ENCODE assay signal across 8 cellular contexts in the genomic region with DNA sequence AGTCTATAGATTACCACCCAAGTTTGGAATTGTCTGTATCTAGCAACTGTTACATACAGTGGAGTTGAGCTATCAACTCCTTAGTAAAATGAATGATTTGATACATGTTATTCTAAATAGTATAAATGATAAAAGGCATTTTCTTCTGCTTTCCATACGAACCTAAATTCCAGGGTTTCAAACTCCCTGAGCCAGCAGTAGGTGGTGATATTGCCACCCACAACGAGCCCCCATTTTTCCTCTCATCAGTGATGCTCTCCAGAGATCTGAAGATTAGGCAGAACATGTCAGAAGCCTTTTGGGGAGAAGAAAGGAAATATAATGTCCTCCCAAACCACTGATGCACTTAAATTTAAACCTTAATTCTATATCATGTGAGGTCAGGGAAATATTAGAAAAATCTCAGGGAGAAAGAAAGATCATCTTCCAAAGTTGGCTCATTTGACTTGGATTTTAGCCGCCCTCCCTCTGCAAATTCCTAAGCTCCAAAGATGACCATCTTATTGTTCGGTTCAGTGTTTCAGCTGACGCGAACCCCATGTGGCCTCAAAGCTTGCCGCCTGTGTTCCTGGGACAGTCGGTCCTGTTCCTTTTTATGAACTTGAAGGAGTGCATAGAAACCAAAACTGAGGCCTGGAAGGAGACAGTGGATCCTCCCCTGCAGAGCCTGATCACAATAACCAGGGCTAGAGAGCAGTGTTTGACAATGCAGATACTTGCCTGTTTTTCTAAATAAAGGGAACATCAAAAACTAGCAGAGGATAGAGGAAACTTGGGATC. TPM values are rescaled to one million over a fixed set of nuclear protein-coding genes. Genes with fewer than 3 reads are reported as not detected.
A peak's percentile ranks its signal among the peaks of the same experiment; 100 is the strongest.
DNase-seq lines count a peak whose midpoint lies in the region; ATAC-seq and TF ChIP-seq lines count a peak whose summit lies in the region.

No MANE protein-coding gene starts in this region.

- no peak for ATAC-seq in GM18505 (IDR thresholded peaks at IDR 0.05; ENCODE audit: unreplicated experiment)
- ATAC-seq in stimulated activated naive CD8-positive, alpha-beta T cell treated with anti-CD3 and anti-CD28 coated beads, Interleukin-15, amount 100 ng/mL, for 72 hours, result no peak

- H3K27ac ChIP-seq in dorsolateral prefrontal cortex, result peak overlapping the region in 57 of 59 donors; percentile 37 to 100 (median 99)
- H3K27ac ChIP-seq in osteoblast (ENCODE audit: low read depth, low read length), result peak overlapping the region; percentile 93

- no peak overlapping the region for H3K4me3 Mint-ChIP-seq in stimulated activated naive CD8-positive, alpha-beta T cell treated with anti-CD3 and anti-CD28 coated beads, Interleukin-15, amount 100 ng/mL, for 72 hours

- no peaks in the 10 kb centered on the region for H4K20me1 ChIP-seq in osteoblast (ENCODE audit: insufficient read depth, low read length)

- no peaks in the 10 kb centered on the region for H3K27me3 Mint-ChIP-seq in stimulated activated naive CD8-positive, alpha-beta T cell treated with anti-CD3 and anti-CD28 coated beads, Interleukin-15, amount 100 ng/mL, for 72 hours

- H3K9me3 Mint-ChIP-seq in stimulated activated naive CD8-positive, alpha-beta T cell treated with anti-CD3 and anti-CD28 coated beads, Interleukin-15, amount 100 ng/mL, for 72 hours, result no peaks in the 10 kb centered on the region

- CTCF ChIA-PET in BJ (lab: Yijun Ruan, JAX), result interaction anchor here (0.6 to 3.8 kb wide), 13 partner anchors 9 to 187 kb away, joined by 3 to 28 read pairs (median 4); no protein-coding TSS in a partner anchor

- H3K27me3 ChIP-seq in BJ (ENCODE audit: control insufficient read depth, insufficient read depth, low read length) (no peaks in the 10 kb centered on the region), dorsolateral prefrontal cortex (no peaks in the 10 kb centered on the region), osteoblast (ENCODE audit: insufficient read depth, low read length) (no peaks in the 10 kb centered on the region), HAP-1 (ENCODE audit: low read depth) (no peaks in the 10 kb centered on the region)

- DNase-seq in BJ (ENCODE audit: low read depth) (no peak), NCI-H1694 treated with DMSO at 0.1 percent for 48 hours (lab: John Stamatoyannopoulos, UW) (peak; percentile 48), dorsolateral prefrontal cortex (peak in 5 of 10 donors; percentile 20 to 56 (median 50)), osteoblast (ENCODE audit: insufficient read length, low spot score, missing footprints) (peak; percentile 81), SW 1271 (lab: John Stamatoyannopoulos, UW) (no peak), HAP-1 (ENCODE audit: low spot score in 2 of 2) (no peak)
- no peak for DNase-seq in stimulated activated naive CD8-positive, alpha-beta T cell treated with anti-CD3 and anti-CD28 coated beads, Interleukin-15, amount 100 ng/mL, for 72 hours

- H3K4me1 ChIP-seq in osteoblast (ENCODE audit: insufficient read depth, low read length) (peaks cover 36% of the 10 kb centered on the region), HAP-1 (peaks cover 9% of the 10 kb centered on the region)

- H3K4me1 Mint-ChIP-seq in stimulated activated naive CD8-positive, alpha-beta T cell treated with anti-CD3 and anti-CD28 coated beads, Interleukin-15, amount 100 ng/mL, for 72 hours, result peaks cover 59% of the 10 kb centered on the region

- H3K36me3 ChIP-seq in BJ (ENCODE audit: control insufficient read depth, insufficient read depth, low read length), result no peaks in the 10 kb centered on the region
- H3K36me3 ChIP-seq in osteoblast (ENCODE audit: insufficient read depth, low read length), result no peaks in the 10 kb centered on the region
- H3K36me3 ChIP-seq in HAP-1 (replicated peaks), result no peaks in the 10 kb centered on the region

- peak overlapping the region; percentile 93 for H3K4me2 ChIP-seq in osteoblast (ENCODE audit: insufficient read depth, low read length)

- peaks cover 46% of the 10 kb centered on the region for H3K79me2 ChIP-seq in osteoblast (ENCODE audit: insufficient read depth, low read length)

- H2AFZ ChIP-seq in osteoblast (ENCODE audit: low read length), result peak overlapping the region; percentile 10

- intact Hi-C loops in dorsolateral prefrontal cortex (cut with DNase I), result loop anchor here (5.0 kb wide), 4 partner anchors 38 to 153 kb away; no protein-coding TSS in a partner anchor

- POLR2A ChIA-PET in BJ (lab: Charles Lee), result interaction anchor here (0.6 kb wide), 1 partner anchor 19 kb away, joined by 3 read pairs; no protein-coding TSS in a partner anchor

- no peak overlapping the region for H3K4me3 ChIP-seq in BJ (ENCODE audit: low read depth, low read length)
- H3K4me3 ChIP-seq in dorsolateral prefrontal cortex, result peak overlapping the region in 57 of 59 donors; percentile 0 to 90 (median 79)
- peak overlapping the region; percentile 85 for H3K4me3 ChIP-seq in osteoblast (ENCODE audit: insufficient read depth, low read length)
- H3K4me3 ChIP-seq in HAP-1, result no peak overlapping the region

- in situ Hi-C loops in HAP-1 (cut with MboI; ENCODE audit: low sequenced_read_pairs), result no loop called here

- peak; percentile 56 for TF ChIP-seq CTCF in BJ (IDR thresholded peaks at IDR 0.05; ENCODE audit: insufficient read depth, low read depth, low read length)
- peak in 55 of 56 donors; percentile 39 to 78 (median 63) for TF ChIP-seq CTCF in dorsolateral prefrontal cortex (IDR thresholded peaks at IDR 0.05 in 54 of 56, conservative IDR thresholded peaks at IDR 0.05 in 2 of 56; ENCODE audit: low read depth in 1 of 56, partially characterized antibody in 56 of 56)
- peak; percentile 55 for TF ChIP-seq CTCF in osteoblast (IDR thresholded peaks at IDR 0.05; ENCODE audit: extremely low read depth, low read depth, low read length)

- no peak overlapping the region for H3K27ac Mint-ChIP-seq in stimulated activated naive CD8-positive, alpha-beta T cell treated with anti-CD3 and anti-CD28 coated beads, Interleukin-15, amount 100 ng/mL, for 72 hours

- TF ChIP-seq POLR2A in GM18505 (IDR thresholded peaks at IDR 0.05; ENCODE audit: borderline replicate concordance, extremely low read depth, insufficient read depth, insufficient read length), result no peak

- H3K9me3 ChIP-seq in osteoblast (ENCODE audit: low read depth, low read length) (no peaks in the 10 kb centered on the region), HAP-1 (no peaks in the 10 kb centered on the region)

RNA-seq across cellular contexts. Expression of a gene that starts 2.3 kb away (rescaled TPM):
- polyA plus RNA-seq in BJ (2011; rRNA removed), result 9.6 and 12.2 TPM in 2 replicates
- polyA minus RNA-seq in BJ (2011; rRNA and poly(A)+ RNA removed), result 5.0 and 7.8 TPM in 2 replicates
- total RNA-seq in dorsolateral prefrontal cortex (10 to 100 TPM; 15.9 to 52.5 (median 27.2) TPM), osteoblast (5.0 and 8.0 TPM in 2 replicates)

RNA-seq across cellular contexts. Expression of a gene that starts 22.0 kb away (rescaled TPM):
- polyA plus RNA-seq in BJ (2011; rRNA removed), result 6.5 and 8.8 TPM in 2 replicates
- 14.6 and 15.4 TPM in 2 replicates for polyA minus RNA-seq in BJ (2011; rRNA and poly(A)+ RNA removed)
- total RNA-seq in dorsolateral prefrontal cortex (10 to 100 TPM; 16.2 to 31.0 (median 22.1) TPM), osteoblast (15.9 and 21.7 TPM in 2 replicates)

Comparison
In these comparisons a context has a peak if more than half of its experiments do, and no peak if none do; other contexts are left out.
1. DNase-seq: peak in NCI-H1694 treated with DMSO at 0.1 percent for 48 hours (single experiment) and osteoblast (single experiment); none in BJ (single experiment), SW 1271 (0 of 2), HAP-1 (0 of 2) and stimulated activated naive CD8-positive, alpha-beta T cell treated with anti-CD3 and anti-CD28 coated beads, Interleukin-15, amount 100 ng/mL, for 72 hours (0 of 2).
2. H3K4me3 ChIP-seq: peak in dorsolateral prefrontal cortex (57 of 59) and osteoblast (single experiment); none in BJ (single experiment) and HAP-1 (single experiment).
3. Peak in every context shown above with its lines, with median percentiles within 50 percentile points of each other: CTCF ChIP-seq.